ENCODE assay signal across 14 cellular contexts in the genomic region with DNA sequence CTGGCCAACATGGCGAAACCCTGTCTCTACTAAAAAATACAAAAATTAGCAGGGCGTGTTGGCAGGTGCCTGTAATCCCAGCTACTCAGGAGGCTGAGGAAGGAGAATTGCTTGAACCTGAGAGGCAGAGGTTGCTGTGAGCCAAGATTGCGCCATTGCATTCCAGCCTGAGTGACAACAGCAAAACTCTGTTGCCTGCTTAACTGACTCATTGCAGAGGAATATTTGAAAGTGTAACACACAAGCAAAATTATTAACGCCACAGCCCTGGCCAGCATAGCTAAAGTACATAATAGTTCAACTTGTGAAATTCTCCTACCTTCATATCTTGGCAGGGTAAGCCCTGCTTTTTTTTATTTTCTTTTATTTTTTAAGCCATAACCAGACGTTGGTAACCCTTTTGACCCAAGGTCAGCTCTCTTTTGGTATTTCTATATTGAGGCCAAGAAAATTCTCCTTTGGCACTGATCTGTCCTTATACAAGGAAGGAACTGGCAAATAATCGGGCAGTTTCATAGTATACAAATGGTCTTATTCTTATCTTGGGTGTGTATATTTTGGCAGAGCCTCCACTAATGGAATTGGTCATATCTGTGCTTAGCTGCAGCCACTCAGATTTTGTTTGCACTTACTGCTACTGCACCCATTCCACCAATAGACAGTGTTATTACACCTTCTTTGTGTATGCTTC. TPM values are rescaled to one million over a fixed set of nuclear protein-coding genes. Genes with fewer than 3 reads are reported as not detected.
DNase-seq lines count a peak whose midpoint lies in the region; ATAC-seq, FAIRE-seq and TF ChIP-seq lines count a peak whose summit lies in the region.
"Had no signal": no experiment of that assay in that cellular context is flagged by ENCODE, and none has a peak within 500 bp of the region (broad histone marks: within the 10 kb centered on the region; RNA-seq: fewer than 3 reads in every experiment).

No MANE protein-coding gene starts in this region.

- no peaks in the 10 kb centered on the region for H4K20me1 ChIP-seq in endothelial cell of umbilical vein (replicated peaks; ENCODE audit: control insufficient read depth, extremely low read depth, insufficient read depth, low read length)

- H3K27ac ChIP-seq in ACC112 (ENCODE audit: low read depth, low read length) = peak overlapping the region; percentile 86
- no peak overlapping the region for H3K27ac ChIP-seq in endothelial cell of umbilical vein (ENCODE audit: insufficient read depth, low read depth, low read length)
- peak overlapping the region; percentile 55 to 85 for H3K27ac ChIP-seq in lung (ENCODE audit: low read depth in 1 of 2, low read length in 1 of 2)

- TF ChIP-seq POLR2A in endothelial cell of umbilical vein (IDR thresholded peaks at IDR 0.05; ENCODE audit: low read depth, low read length) = no peak

- H2AFZ ChIP-seq in ACC112 (ENCODE audit: low read length, unreplicated experiment) (peak overlapping the region; percentile 8), endothelial cell of umbilical vein (ENCODE audit: low read depth, low read length) (no peak overlapping the region)

- H3K36me3 Mint-ChIP-seq in activated CD8-positive, alpha-beta memory T cell treated with anti-CD3 and anti-CD28 coated beads, Interleukin-2, amount 10 ng/mL, durations not matched to agents 7 days and 5 days = no peaks in the 10 kb centered on the region

- TF ChIP-seq CTCF in endothelial cell of umbilical vein (IDR thresholded peaks at IDR 0.05; ENCODE audit: extremely low read depth in 1 of 2, insufficient read depth in 1 of 2, low read depth in 1 of 2, low read length in 2 of 2) = no peak
- no peak for TF ChIP-seq CTCF in lung (IDR thresholded peaks at IDR 0.05; ENCODE audit: control extremely low read depth, extremely low read depth)

- H3K9ac ChIP-seq in endothelial cell of umbilical vein (replicated peaks; ENCODE audit: extremely low read depth, insufficient read depth, low read length) = no peak overlapping the region

- H3K27ac Mint-ChIP-seq in activated CD8-positive, alpha-beta memory T cell treated with anti-CD3 and anti-CD28 coated beads, Interleukin-2, amount 10 ng/mL, durations not matched to agents 7 days and 5 days = no peak overlapping the region

- H3K36me3 ChIP-seq in ACC112 (ENCODE audit: insufficient read depth, low read length) (no peaks in the 10 kb centered on the region), endothelial cell of umbilical vein (ENCODE audit: control insufficient read depth in 2 of 2, extremely low read depth in 1 of 2, insufficient read depth in 2 of 2, low read length in 2 of 2) (no peaks in the 10 kb centered on the region), lung (ENCODE audit: control insufficient read depth in 2 of 2, insufficient read depth in 2 of 2, low read length in 2 of 2) (no peaks in the 10 kb centered on the region)
- H3K36me3 ChIP-seq: tibial nerve had no signal

- H3K27me3 ChIP-seq in ACC112 (ENCODE audit: insufficient read depth, low read length) (no peaks in the 10 kb centered on the region), endothelial cell of umbilical vein (ENCODE audit: control insufficient read depth in 2 of 2, insufficient read depth in 2 of 2, low read length in 2 of 2) (no peaks in the 10 kb centered on the region), lung (ENCODE audit: control insufficient read depth, insufficient read depth) (no peaks in the 10 kb centered on the region)
- H3K27me3 ChIP-seq: tibial nerve had no signal

- H3K9me1 ChIP-seq in endothelial cell of umbilical vein (replicated peaks; ENCODE audit: control insufficient read depth, extremely low read depth, insufficient read depth, low read length) = no peaks in the 10 kb centered on the region

- H3K79me2 ChIP-seq in ACC112 (ENCODE audit: control insufficient read depth, insufficient read depth, low read length, unreplicated experiment) = no peaks in the 10 kb centered on the region
- no peaks in the 10 kb centered on the region for H3K79me2 ChIP-seq in endothelial cell of umbilical vein (ENCODE audit: control insufficient read depth, insufficient read depth, low read length)

- POLR2A ChIA-PET in endothelial cell of umbilical vein (lab: Charles Lee) = no interaction called here

- no peak overlapping the region for H3K4me3 Mint-ChIP-seq in activated CD8-positive, alpha-beta memory T cell treated with anti-CD3 and anti-CD28 coated beads, Interleukin-2, amount 10 ng/mL, durations not matched to agents 7 days and 5 days

- 39 to 75% methylated on average over 6 of the region's 6 CpGs for WGBS in lung, 2 donors

- H3K9me3 ChIP-seq in endothelial cell of umbilical vein (replicated peaks; ENCODE audit: control insufficient read depth, insufficient read depth, low read length) (no peaks in the 10 kb centered on the region), lung (ENCODE audit: control insufficient read depth in 2 of 2, insufficient read depth in 1 of 2, low read length in 1 of 2) (peaks cover 0 to 3% of the 10 kb centered on the region in 2 donors)
- H3K9me3 ChIP-seq: tibial nerve had no signal

- H3K4me1 ChIP-seq in ACC112 (ENCODE audit: control insufficient read depth, insufficient read depth, low read length, unreplicated experiment) (peaks cover 26% of the 10 kb centered on the region), endothelial cell of umbilical vein (ENCODE audit: control insufficient read depth, extremely low read depth, insufficient read depth, low read length) (peaks cover 26% of the 10 kb centered on the region), lung (ENCODE audit: control insufficient read depth in 2 of 2, insufficient read depth in 2 of 2, low read length in 2 of 2) (peaks cover 0 to 16% of the 10 kb centered on the region in 2 donors)

- intact Hi-C loops in endothelial cell of umbilical vein (cut with micrococcal nuclease) = no loop called here

- H3K4me2 ChIP-seq in endothelial cell of umbilical vein (ENCODE audit: insufficient read depth, low read length) = no peak overlapping the region

- FAIRE-seq in endothelial cell of umbilical vein (lab: Jason Lieb, UNC) = no peak
- FAIRE-seq: endometrium had no signal

- peak overlapping the region; percentile 30; the same call in 1 of the 2 replicates for H3K4me3 ChIP-seq in ACC112 (ENCODE audit: low read depth, low read length)
- no peak overlapping the region for H3K4me3 ChIP-seq in endothelial cell of umbilical vein (replicated peaks in 1 of 3; ENCODE audit: insufficient read depth in 1 of 3, low read depth in 1 of 3, low read length in 3 of 3)
- H3K4me3 ChIP-seq in lung = no peak overlapping the region
- H3K4me3 ChIP-seq: tibial nerve had no signal

- BruUV-seq in endothelial cell of umbilical vein (replicated peaks; lab: Mats Ljungman, UMichigan) = no TSS peak

- no peaks in the 10 kb centered on the region for H3K27me3 Mint-ChIP-seq in activated CD8-positive, alpha-beta memory T cell treated with anti-CD3 and anti-CD28 coated beads, Interleukin-2, amount 10 ng/mL, durations not matched to agents 7 days and 5 days

- no peaks in the 10 kb centered on the region for H3K4me1 Mint-ChIP-seq in activated CD8-positive, alpha-beta memory T cell treated with anti-CD3 and anti-CD28 coated beads, Interleukin-2, amount 10 ng/mL, durations not matched to agents 7 days and 5 days

- dilution Hi-C loops in endothelial cell of umbilical vein (cut with MboI; ENCODE audit: extremely low pct_ligation_motif_present, low sequenced_read_pairs) = no loop called here

- CTCF ChIA-PET in endothelial cell of umbilical vein (lab: Charles Lee) = interaction anchor here (0.6 to 2.1 kb wide), 7 partner anchors 9 to 77 kb away, joined by 3 to 9 read pairs (median 5); no protein-coding TSS in a partner anchor
- CTCF ChIA-PET in activated CD8-positive, alpha-beta memory T cell treated with anti-CD3 and anti-CD28 coated beads, Interleukin-2, amount 10 ng/mL, durations not matched to agents 7 days and 5 days (lab: Charles Lee) = no interaction called here

- peaks cover 3% of the 10 kb centered on the region for H3K9me3 Mint-ChIP-seq in activated CD8-positive, alpha-beta memory T cell treated with anti-CD3 and anti-CD28 coated beads, Interleukin-2, amount 10 ng/mL, durations not matched to agents 7 days and 5 days (ENCODE audit: low read depth)

- DNase-seq in M059J (ENCODE audit: low read depth) (peak; percentile 88), endothelial cell of umbilical vein (ENCODE audit: low read depth, low spot score) (peak; percentile 75), lung (ENCODE audit: low spot score) (peak; percentile 83), iPS-NIHi7 (ENCODE audit: extremely low spot score) (no peak), NOMO-1 (lab: John Stamatoyannopoulos, UW; ENCODE audit: unreplicated experiment in 2 of 2) (no peak)
- DNase-seq in activated CD8-positive, alpha-beta memory T cell treated with anti-CD3 and anti-CD28 coated beads, Interleukin-2, amount 10 ng/mL, durations not matched to agents 7 days and 5 days = no peak
- no peak for DNase-seq in stimulated activated CD4-positive, alpha-beta T cell treated with anti-CD3 and anti-CD28 coated beads, Interleukin-2, amount 100 ng/mL, for 48 hours
- DNase-seq: activated gamma-delta T cell treated with Interleukin-2 at 50 U/mL for 16 hours; AML-193; stimulated activated CD4-positive, alpha-beta T cell treated with anti-CD3 and anti-CD28 coated beads, Interleukin-2, amount 100 ng/mL, for 24 hours had no signal

- peak; percentile 61 for ATAC-seq in lung (ENCODE audit: insufficient read depth, low FRiP score)
- ATAC-seq in activated CD8-positive, alpha-beta memory T cell treated with anti-CD3 and anti-CD28 coated beads, Interleukin-2, amount 10 ng/mL, durations not matched to agents 7 days and 5 days = no peak

TF ChIP-seq in endothelial cell of umbilical vein, 7 proteins besides CTCF, POLR2A, EP300 and RAD21 (continues in another document):
- TF ChIP-seq MAX (IDR thresholded peaks at IDR 0.05; ENCODE audit: insufficient read depth, insufficient read length) (no peak), POLR2AphosphoS5 (IDR thresholded peaks at IDR 0.05; ENCODE audit: insufficient read depth, low read depth, low read length) (no peak)

RNA-seq across cellular contexts. Expression of gene ADGRF5, which starts 4.0 kb away (rescaled TPM):
- 0.07 TPM in 1 of 2 replicates, not detected in the other for total RNA-seq in M059J (2014; rRNA removed; shearing (Covaris generic))
- total RNA-seq in endothelial cell of umbilical vein (37.9 and 50.0 TPM in 2 replicates), lung (100 to 1,000 TPM; 206 to 339 TPM)
- polyA plus RNA-seq in endothelial cell of umbilical vein (21.9 and 26.3 TPM in 2 replicates), lung (10 to 100 TPM; 71.3 to 78.0 TPM)
- polyA plus RNA-seq in endothelial cell of umbilical vein (2011; cell fraction: cytosol; rRNA removed) = 13.6 and 14.3 TPM in 2 replicates
- polyA plus RNA-seq in endothelial cell of umbilical vein (2011; cell fraction: nucleus; rRNA removed) = 31.1 and 36.8 TPM in 2 replicates
- 9.0 and 17.2 TPM in 2 replicates for polyA plus RNA-seq in endothelial cell of umbilical vein (2012)
- polyA minus RNA-seq in endothelial cell of umbilical vein = 61.0 and 65.4 TPM in 2 replicates
- polyA minus RNA-seq in endothelial cell of umbilical vein (2011; cell fraction: cytosol; rRNA and poly(A)+ RNA removed) = not detected
- polyA minus RNA-seq in endothelial cell of umbilical vein (2011; cell fraction: nucleus; rRNA and poly(A)+ RNA removed) = 37.1 and 55.8 TPM in 2 replicates
- not detected for total RNA-seq in activated CD8-positive, alpha-beta memory T cell treated with anti-CD3 and anti-CD28 coated beads, Interleukin-2, amount 10 ng/mL, durations not matched to agents 7 days and 5 days
- total RNA-seq: mononuclear cell had no signal

Comparison
In these comparisons a context has a peak if more than half of its experiments do, and no peak if none do; other contexts are left out.
1. DNase-seq: peak in M059J (single experiment), endothelial cell of umbilical vein (single experiment) and lung (single experiment); none in activated CD8-positive, alpha-beta memory T cell treated with anti-CD3 and anti-CD28 coated beads, Interleukin-2, amount 10 ng/mL, durations not matched to agents 7 days and 5 days (single experiment), stimulated activated CD4-positive, alpha-beta T cell treated with anti-CD3 and anti-CD28 coated beads, Interleukin-2, amount 100 ng/mL, for 48 hours (0 of 2), iPS-NIHi7 (single experiment) and NOMO-1 (0 of 2).
2. RNA of gene ADGRF5, which starts 4.0 kb away (total RNA-seq): 206 to 339 TPM in lung and 37.9 to 50.0 TPM in endothelial cell of umbilical vein; 0.07 TPM in M059J and not detected in activated CD8-positive, alpha-beta memory T cell treated with anti-CD3 and anti-CD28 coated beads, Interleukin-2, amount 10 ng/mL, durations not matched to agents 7 days and 5 days; every median in the first group is over 10 times any median in the second.